ENCODE assay signal across 24 cellular contexts in genomic region chr10:114735946-114736345, GRCh38.
"Had no signal": no experiment of that assay in that cellular context is flagged by ENCODE, and none has a peak within 500 bp of the region (broad histone marks: within the 10 kb centered on the region; RNA-seq: fewer than 3 reads in every experiment).

No MANE protein-coding gene starts in this region.

- H3K27ac Mint-ChIP-seq: immature natural killer cell; mesothelial cell of epicardium; naive B cell; naive thymus-derived CD8-positive, alpha-beta T cell had no signal

- H3K9me3 Mint-ChIP-seq: immature natural killer cell; mesothelial cell of epicardium; naive B cell; naive thymus-derived CD8-positive, alpha-beta T cell had no signal

- H3K36me3 Mint-ChIP-seq: immature natural killer cell; mesothelial cell of epicardium; naive B cell; naive thymus-derived CD8-positive, alpha-beta T cell had no signal

- H3K27me3 ChIP-seq: esophagus muscularis mucosa, foreskin keratinocyte, gastroesophageal sphincter, heart left ventricle, hepatocyte had no signal

- H3K36me3 ChIP-seq: esophagus muscularis mucosa, gastroesophageal sphincter, heart left ventricle, lower lobe of right lung had no signal

- H3K27ac ChIP-seq: coronary artery, esophagus muscularis mucosa, foreskin keratinocyte, gastroesophageal sphincter, heart left ventricle, hepatocyte, lower lobe of right lung had no signal

- H3K4me3 Mint-ChIP-seq: immature natural killer cell; mesothelial cell of epicardium; naive B cell; naive thymus-derived CD8-positive, alpha-beta T cell had no signal

- H3K4me1 Mint-ChIP-seq: immature natural killer cell; naive B cell; naive thymus-derived CD8-positive, alpha-beta T cell had no signal

- DNase-seq: dermis blood vessel endothelial cell; dorsolateral prefrontal cortex; effector CD4-positive, alpha-beta T cell; effector memory CD4-positive, alpha-beta T cell; foreskin keratinocyte; heart left ventricle; hypothalamus; immature natural killer cell; islet precursor cell; kidney; kidney glomerular epithelial cell; left colon; left ventricle myocardium superior; lower lobe of right lung; mesenchymal stem cell; mucosa of descending colon; naive B cell; naive thymus-derived CD8-positive, alpha-beta T cell had no signal

- H3K4me3 ChIP-seq: coronary artery, dorsolateral prefrontal cortex, esophagus muscularis mucosa, gastroesophageal sphincter, heart left ventricle, hepatocyte, lower lobe of right lung, mucosa of descending colon had no signal

- ATAC-seq: foreskin keratinocyte; gastroesophageal sphincter; heart left ventricle; left colon; left lobe of liver; left ventricle myocardium superior; lower lobe of right lung; mucosa of descending colon; naive thymus-derived CD8-positive, alpha-beta T cell had no signal

- H3K4me1 ChIP-seq: foreskin keratinocyte, gastroesophageal sphincter, lower lobe of right lung had no signal

- H3K9me3 ChIP-seq: esophagus muscularis mucosa, gastroesophageal sphincter, heart left ventricle, lower lobe of right lung, mucosa of descending colon had no signal
